ENCODE assay signal across 32 cellular contexts in the genomic region with DNA sequence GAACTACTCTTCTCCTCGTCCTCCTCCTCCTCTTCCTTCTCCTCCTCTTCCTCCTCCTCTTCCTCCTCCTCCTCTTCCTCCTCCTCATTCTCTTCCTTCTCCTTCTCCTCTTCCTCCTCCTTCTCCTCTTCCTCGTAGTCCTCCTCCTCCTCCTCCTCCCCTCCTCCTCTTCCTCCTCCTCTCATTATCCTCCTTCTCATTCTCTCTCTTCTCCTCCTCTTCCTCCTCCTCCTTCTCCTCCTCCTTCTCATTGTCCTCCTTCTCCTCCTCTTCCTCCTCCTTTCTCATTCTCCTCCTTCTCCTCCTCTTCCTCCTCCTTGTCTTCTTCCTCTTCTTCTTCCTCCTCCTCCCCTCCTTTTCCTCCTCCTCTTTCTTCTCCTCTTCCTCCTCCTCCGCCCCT.
"Had no signal": no experiment of that assay in that cellular context is flagged by ENCODE, and none has a peak within 500 bp of the region (broad histone marks: within the 10 kb centered on the region; RNA-seq: fewer than 3 reads in every experiment).

No MANE protein-coding gene starts in this region.

- H3K4me3 ChIP-seq: heart left ventricle had no signal

- DNase-seq: activated CD4-positive, alpha-beta memory T cell treated with anti-CD3 and anti-CD28 coated beads for 36 hours; activated CD4-positive, alpha-beta T cell treated with anti-CD3 and anti-CD28 coated beads for 36 hours; activated CD4-positive, alpha-beta T cell treated with anti-CD3 and anti-CD28 coated beads, Interleukin-2, amount 10 ng/mL, durations not matched to agents 24 days and 14 days; activated CD4-positive, CD25-positive, alpha-beta regulatory T cell; activated CD4-positive, CD25-positive, alpha-beta regulatory T cell treated with anti-CD3 and anti-CD28 coated beads, Interleukin-2, amount 50 U/mL, for 72 hours; activated CD8-positive, alpha-beta memory T cell treated with anti-CD3 and anti-CD28 coated beads, Interleukin-2, amount 10 ng/mL, durations not matched to agents 7 days and 5 days; activated CD8-positive, alpha-beta memory T cell treated with anti-CD3 and anti-CD28 coated beads, Interleukin-2, amount 50 U/mL, for 48 hours; activated CD8-positive, alpha-beta T cell treated with anti-CD3 and anti-CD28 coated beads, Interleukin-2, amount 10 ng/mL, durations not matched to agents 7 days and 5 days; activated gamma-delta T cell; activated naive CD4-positive, alpha-beta T cell; activated naive CD4-positive, alpha-beta T cell treated with anti-CD3 and anti-CD28 coated beads, Interleukin-2, amount 10 ng/mL, durations not matched to agents 7 days and 5 days; activated T-cell treated with anti-CD3 and anti-CD28 coated beads for 4 hours; activated T-cell treated with anti-CD3 and anti-CD28 coated beads, Interleukin-2, amount 50 U/mL, for 24 hours; activated T-cell treated with anti-CD3 and anti-CD28 coated beads, Interleukin-2, amount 50 U/mL, for 72 hours; caudate nucleus; cortex of kidney; dermis blood vessel endothelial cell; effector CD4-positive, alpha-beta T cell; effector memory CD8-positive, alpha-beta T cell; foreskin fibroblast; T-helper 1 cell; T-helper 17 cell; T1000 had no signal

- H3K9me3 Mint-ChIP-seq: activated CD4-positive, alpha-beta memory T cell treated with anti-CD3 and anti-CD28 coated beads for 36 hours; activated CD4-positive, alpha-beta T cell treated with anti-CD3 and anti-CD28 coated beads, Interleukin-2, amount 10 ng/mL, durations not matched to agents 24 days and 14 days; activated naive CD4-positive, alpha-beta T cell treated with anti-CD3 and anti-CD28 coated beads, Interleukin-2, amount 10 ng/mL, durations not matched to agents 7 days and 5 days; activated naive CD4-positive, alpha-beta T cell treated with anti-CD3 and anti-CD28 coated beads, Interleukin-2, amount 50 U/mL, for 72 hours; activated naive CD8-positive, alpha-beta T cell treated with anti-CD3 and anti-CD28 coated beads, Interleukin-2, amount 10 ng/mL, durations not matched to agents 7 days and 5 days; activated T-cell treated with anti-CD3 and anti-CD28 coated beads, Interleukin-2, amount 50 U/mL, for 24 hours; activated T-cell treated with anti-CD3 and anti-CD28 coated beads, Interleukin-2, amount 50 U/mL, for 72 hours; effector memory CD8-positive, alpha-beta T cell; T-helper 2 cell treated with Interferon-gamma antibody and Interleukin-4, amounts not matched to agents 5 μg/mL and 100 μg/mL, for 36 hours had no signal

- ATAC-seq: activated CD4-positive, alpha-beta T cell treated with anti-CD3 and anti-CD28 coated beads for 36 hours; activated CD8-positive, alpha-beta memory T cell treated with anti-CD3 and anti-CD28 coated beads, Interleukin-2, amount 10 ng/mL, durations not matched to agents 7 days and 5 days; activated CD8-positive, alpha-beta T cell treated with anti-CD3 and anti-CD28 coated beads, Interleukin-2, amount 10 ng/mL, durations not matched to agents 7 days and 5 days; activated naive CD4-positive, alpha-beta T cell treated with anti-CD3 and anti-CD28 coated beads, Interleukin-2, amount 50 U/mL, for 72 hours; activated T-cell treated with anti-CD3 and anti-CD28 coated beads, Interleukin-2, amount 50 U/mL, for 72 hours; effector memory CD8-positive, alpha-beta T cell; esophagus mucosa; heart left ventricle; T-helper 17 cell had no signal

- H3K9me3 ChIP-seq: heart left ventricle had no signal

- H3K36me3 ChIP-seq: heart left ventricle had no signal

- H3K27ac ChIP-seq: heart left ventricle had no signal

- H3K4me3 Mint-ChIP-seq: activated CD4-positive, alpha-beta memory T cell treated with anti-CD3 and anti-CD28 coated beads for 36 hours; activated CD4-positive, alpha-beta T cell treated with anti-CD3 and anti-CD28 coated beads for 36 hours; activated CD4-positive, alpha-beta T cell treated with anti-CD3 and anti-CD28 coated beads, Interleukin-2, amount 10 ng/mL, durations not matched to agents 24 days and 14 days; activated CD8-positive, alpha-beta memory T cell treated with anti-CD3 and anti-CD28 coated beads, Interleukin-2, amount 10 ng/mL, durations not matched to agents 7 days and 5 days; activated CD8-positive, alpha-beta T cell treated with anti-CD3 and anti-CD28 coated beads, Interleukin-2, amount 10 ng/mL, durations not matched to agents 7 days and 5 days; activated naive CD4-positive, alpha-beta T cell treated with anti-CD3 and anti-CD28 coated beads, Interleukin-2, amount 10 ng/mL, durations not matched to agents 7 days and 5 days; activated naive CD8-positive, alpha-beta T cell treated with anti-CD3 and anti-CD28 coated beads, Interleukin-2, amount 10 ng/mL, durations not matched to agents 7 days and 5 days; activated T-cell treated with anti-CD3 and anti-CD28 coated beads, Interleukin-2, amount 50 U/mL, for 24 hours; activated T-cell treated with anti-CD3 and anti-CD28 coated beads, Interleukin-2, amount 50 U/mL, for 72 hours; effector memory CD8-positive, alpha-beta T cell; T-helper 17 cell; T-helper 2 cell treated with Interferon-gamma antibody and Interleukin-4, amounts not matched to agents 5 μg/mL and 100 μg/mL, for 36 hours had no signal

- FAIRE-seq: astrocyte, colon, endometrium, frontal cortex had no signal

- H3K27ac Mint-ChIP-seq: activated CD4-positive, alpha-beta memory T cell treated with anti-CD3 and anti-CD28 coated beads for 36 hours; activated CD4-positive, alpha-beta T cell treated with anti-CD3 and anti-CD28 coated beads for 36 hours; activated CD4-positive, alpha-beta T cell treated with anti-CD3 and anti-CD28 coated beads, Interleukin-2, amount 10 ng/mL, durations not matched to agents 24 days and 14 days; activated CD8-positive, alpha-beta memory T cell treated with anti-CD3 and anti-CD28 coated beads, Interleukin-2, amount 10 ng/mL, durations not matched to agents 7 days and 5 days; activated CD8-positive, alpha-beta T cell treated with anti-CD3 and anti-CD28 coated beads, Interleukin-2, amount 10 ng/mL, durations not matched to agents 7 days and 5 days; activated naive CD4-positive, alpha-beta T cell treated with anti-CD3 and anti-CD28 coated beads, Interleukin-2, amount 10 ng/mL, durations not matched to agents 7 days and 5 days; activated naive CD4-positive, alpha-beta T cell treated with anti-CD3 and anti-CD28 coated beads, Interleukin-2, amount 50 U/mL, for 72 hours; activated naive CD8-positive, alpha-beta T cell treated with anti-CD3 and anti-CD28 coated beads, Interleukin-2, amount 10 ng/mL, durations not matched to agents 7 days and 5 days; activated T-cell treated with anti-CD3 and anti-CD28 coated beads, Interleukin-2, amount 50 U/mL, for 24 hours; activated T-cell treated with anti-CD3 and anti-CD28 coated beads, Interleukin-2, amount 50 U/mL, for 72 hours; T-helper 17 cell; T-helper 2 cell treated with Interferon-gamma antibody and Interleukin-4, amounts not matched to agents 5 μg/mL and 100 μg/mL, for 36 hours had no signal
